ENCODE assay signal across 1 cellular context in genomic region chr5:147956064-147956841, GRCh38.
TF ChIP-seq lines count a peak whose summit lies in the region.

No MANE protein-coding gene starts in this region.

TF ChIP-seq in H1, 55 proteins besides CTCF, POLR2A, EP300 and RAD21:
- TF ChIP-seq NANOG (IDR thresholded peaks at IDR 0.05; ENCODE audit: insufficient read depth, low read depth, low read length, poor library complexity, severe bottlenecking) (no peak), RNF2 (IDR thresholded peaks at IDR 0.05; ENCODE audit: borderline replicate concordance, low read depth, low read length, missing control alignments, poor library complexity, severe bottlenecking) (no peak), KDM5A (IDR thresholded peaks at IDR 0.05; ENCODE audit: low read length) (no peak), CHD2 (IDR thresholded peaks at IDR 0.05; ENCODE audit: low read length) (no peak), YY1 (IDR thresholded peaks at IDR 0.05; ENCODE audit: low read depth, low read length) (no peak), BCL11A (IDR thresholded peaks at IDR 0.05; ENCODE audit: low read depth in 2 of 2, low read length in 2 of 2) (no peak), BACH1 (IDR thresholded peaks at IDR 0.05; ENCODE audit: low read length) (peak; percentile 44; the same call in 1 of the 2 replicates), ZNF274 (IDR thresholded peaks at IDR 0.05; ENCODE audit: borderline replicate concordance, extremely low read depth, low read length) (no peak), CHD1 (IDR thresholded peaks at IDR 0.05; ENCODE audit: low read depth, low read length) (no peak)
